Comparison of ENCODE assay signal across 1 cellular context in the genomic region with DNA sequence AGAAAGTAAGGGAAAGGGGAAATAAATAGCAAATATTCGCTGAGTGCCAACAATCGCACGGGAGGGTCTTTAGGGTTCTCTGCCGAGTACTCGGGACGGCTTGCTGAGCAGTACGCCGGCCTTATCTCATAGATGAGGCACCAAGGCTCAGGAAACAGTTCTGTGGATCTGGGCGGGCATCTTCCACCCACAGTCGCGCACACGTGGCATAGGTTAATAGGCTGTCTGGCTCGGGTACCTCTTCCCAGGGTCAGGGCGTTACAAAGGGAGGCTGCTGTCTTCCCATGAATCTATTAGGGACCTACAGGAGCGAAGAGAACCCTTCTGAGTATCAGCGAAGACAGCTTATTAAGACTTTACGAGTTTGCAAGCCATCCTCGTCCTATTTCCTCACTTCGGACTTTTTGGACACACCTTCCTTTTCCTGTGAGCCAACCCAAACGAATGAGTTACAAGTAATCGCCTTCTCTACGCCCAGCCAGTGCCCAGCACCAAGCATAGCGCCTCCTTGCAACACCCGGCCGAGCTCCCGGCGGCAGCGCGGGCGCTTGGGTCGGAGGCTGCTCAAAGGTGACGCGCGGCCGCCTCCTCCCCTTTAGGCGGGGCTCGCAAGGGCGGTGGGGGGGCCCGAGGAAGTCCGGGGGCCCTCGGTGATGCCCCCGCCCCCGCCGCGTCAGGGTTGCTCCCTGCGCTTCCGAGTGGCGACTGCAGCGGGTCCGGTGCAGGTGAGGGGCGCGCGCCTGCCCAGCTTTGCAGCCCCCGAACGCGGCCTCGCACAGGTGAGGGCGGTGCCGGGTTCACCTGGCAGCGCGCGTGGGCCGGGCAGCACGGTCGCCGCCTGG.
TF ChIP-seq lines count a peak whose summit lies in the region.

A gene with protein sequence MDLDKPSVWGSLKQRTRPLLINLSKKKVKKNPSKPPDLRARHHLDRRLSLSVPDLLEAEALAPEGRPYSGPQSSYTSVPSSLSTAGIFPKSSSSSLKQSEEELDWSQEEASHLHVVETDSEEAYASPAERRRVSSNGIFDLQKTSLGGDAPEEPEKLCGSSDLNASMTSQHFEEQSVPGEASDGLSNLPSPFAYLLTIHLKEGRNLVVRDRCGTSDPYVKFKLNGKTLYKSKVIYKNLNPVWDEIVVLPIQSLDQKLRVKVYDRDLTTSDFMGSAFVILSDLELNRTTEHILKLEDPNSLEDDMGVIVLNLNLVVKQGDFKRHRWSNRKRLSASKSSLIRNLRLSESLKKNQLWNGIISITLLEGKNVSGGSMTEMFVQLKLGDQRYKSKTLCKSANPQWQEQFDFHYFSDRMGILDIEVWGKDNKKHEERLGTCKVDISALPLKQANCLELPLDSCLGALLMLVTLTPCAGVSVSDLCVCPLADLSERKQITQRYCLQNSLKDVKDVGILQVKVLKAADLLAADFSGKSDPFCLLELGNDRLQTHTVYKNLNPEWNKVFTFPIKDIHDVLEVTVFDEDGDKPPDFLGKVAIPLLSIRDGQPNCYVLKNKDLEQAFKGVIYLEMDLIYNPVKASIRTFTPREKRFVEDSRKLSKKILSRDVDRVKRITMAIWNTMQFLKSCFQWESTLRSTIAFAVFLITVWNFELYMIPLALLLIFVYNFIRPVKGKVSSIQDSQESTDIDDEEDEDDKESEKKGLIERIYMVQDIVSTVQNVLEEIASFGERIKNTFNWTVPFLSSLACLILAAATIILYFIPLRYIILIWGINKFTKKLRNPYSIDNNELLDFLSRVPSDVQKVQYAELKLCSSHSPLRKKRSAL (plus strand): TSS at position 676 of the 842 bp plus-strand sequence. CDS start 66,705 bp downstream, outside the sequence.

TF ChIP-seq in HCT116, 20 proteins besides CTCF, POLR2A, EP300 and RAD21 (continued from another document):
- TF ChIP-seq, protein P1, sequence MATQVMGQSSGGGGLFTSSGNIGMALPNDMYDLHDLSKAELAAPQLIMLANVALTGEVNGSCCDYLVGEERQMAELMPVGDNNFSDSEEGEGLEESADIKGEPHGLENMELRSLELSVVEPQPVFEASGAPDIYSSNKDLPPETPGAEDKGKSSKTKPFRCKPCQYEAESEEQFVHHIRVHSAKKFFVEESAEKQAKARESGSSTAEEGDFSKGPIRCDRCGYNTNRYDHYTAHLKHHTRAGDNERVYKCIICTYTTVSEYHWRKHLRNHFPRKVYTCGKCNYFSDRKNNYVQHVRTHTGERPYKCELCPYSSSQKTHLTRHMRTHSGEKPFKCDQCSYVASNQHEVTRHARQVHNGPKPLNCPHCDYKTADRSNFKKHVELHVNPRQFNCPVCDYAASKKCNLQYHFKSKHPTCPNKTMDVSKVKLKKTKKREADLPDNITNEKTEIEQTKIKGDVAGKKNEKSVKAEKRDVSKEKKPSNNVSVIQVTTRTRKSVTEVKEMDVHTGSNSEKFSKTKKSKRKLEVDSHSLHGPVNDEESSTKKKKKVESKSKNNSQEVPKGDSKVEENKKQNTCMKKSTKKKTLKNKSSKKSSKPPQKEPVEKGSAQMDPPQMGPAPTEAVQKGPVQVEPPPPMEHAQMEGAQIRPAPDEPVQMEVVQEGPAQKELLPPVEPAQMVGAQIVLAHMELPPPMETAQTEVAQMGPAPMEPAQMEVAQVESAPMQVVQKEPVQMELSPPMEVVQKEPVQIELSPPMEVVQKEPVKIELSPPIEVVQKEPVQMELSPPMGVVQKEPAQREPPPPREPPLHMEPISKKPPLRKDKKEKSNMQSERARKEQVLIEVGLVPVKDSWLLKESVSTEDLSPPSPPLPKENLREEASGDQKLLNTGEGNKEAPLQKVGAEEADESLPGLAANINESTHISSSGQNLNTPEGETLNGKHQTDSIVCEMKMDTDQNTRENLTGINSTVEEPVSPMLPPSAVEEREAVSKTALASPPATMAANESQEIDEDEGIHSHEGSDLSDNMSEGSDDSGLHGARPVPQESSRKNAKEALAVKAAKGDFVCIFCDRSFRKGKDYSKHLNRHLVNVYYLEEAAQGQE (IDR thresholded peaks at IDR 0.05; ENCODE audit: low read depth): no peak
- TF ChIP-seq, protein P2, sequence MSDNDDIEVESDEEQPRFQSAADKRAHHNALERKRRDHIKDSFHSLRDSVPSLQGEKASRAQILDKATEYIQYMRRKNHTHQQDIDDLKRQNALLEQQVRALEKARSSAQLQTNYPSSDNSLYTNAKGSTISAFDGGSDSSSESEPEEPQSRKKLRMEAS (IDR thresholded peaks at IDR 0.05): peak; percentile 68; the same call in 1 of the 2 replicates
- TF ChIP-seq EZH2 (IDR thresholded peaks at IDR 0.05): no peak
- TF ChIP-seq SIN3A (IDR thresholded peaks at IDR 0.05; ENCODE audit: low read depth): peak; percentile 80
- no peak for TF ChIP-seq JUND (IDR thresholded peaks at IDR 0.05)
- TF ChIP-seq, protein P3, sequence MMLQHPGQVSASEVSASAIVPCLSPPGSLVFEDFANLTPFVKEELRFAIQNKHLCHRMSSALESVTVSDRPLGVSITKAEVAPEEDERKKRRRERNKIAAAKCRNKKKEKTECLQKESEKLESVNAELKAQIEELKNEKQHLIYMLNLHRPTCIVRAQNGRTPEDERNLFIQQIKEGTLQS (IDR thresholded peaks at IDR 0.05): no peak
- TF ChIP-seq, protein P4, sequence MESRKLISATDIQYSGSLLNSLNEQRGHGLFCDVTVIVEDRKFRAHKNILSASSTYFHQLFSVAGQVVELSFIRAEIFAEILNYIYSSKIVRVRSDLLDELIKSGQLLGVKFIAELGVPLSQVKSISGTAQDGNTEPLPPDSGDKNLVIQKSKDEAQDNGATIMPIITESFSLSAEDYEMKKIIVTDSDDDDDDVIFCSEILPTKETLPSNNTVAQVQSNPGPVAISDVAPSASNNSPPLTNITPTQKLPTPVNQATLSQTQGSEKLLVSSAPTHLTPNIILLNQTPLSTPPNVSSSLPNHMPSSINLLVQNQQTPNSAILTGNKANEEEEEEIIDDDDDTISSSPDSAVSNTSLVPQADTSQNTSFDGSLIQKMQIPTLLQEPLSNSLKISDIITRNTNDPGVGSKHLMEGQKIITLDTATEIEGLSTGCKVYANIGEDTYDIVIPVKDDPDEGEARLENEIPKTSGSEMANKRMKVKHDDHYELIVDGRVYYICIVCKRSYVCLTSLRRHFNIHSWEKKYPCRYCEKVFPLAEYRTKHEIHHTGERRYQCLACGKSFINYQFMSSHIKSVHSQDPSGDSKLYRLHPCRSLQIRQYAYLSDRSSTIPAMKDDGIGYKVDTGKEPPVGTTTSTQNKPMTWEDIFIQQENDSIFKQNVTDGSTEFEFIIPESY (IDR thresholded peaks at IDR 0.05; ENCODE audit: extremely low read depth, insufficient replicate concordance, low read length): peak; percentile 23
- TF ChIP-seq SP1 (IDR thresholded peaks at IDR 0.05; ENCODE audit: low read depth): peak; percentile 64; the same call in 1 of the 2 replicates
- peak; percentile 10 for TF ChIP-seq TCF7L2 (IDR thresholded peaks at IDR 0.05; ENCODE audit: borderline replicate concordance, extremely low read depth, insufficient read depth, insufficient read length)
- no peak for TF ChIP-seq YY1 (IDR thresholded peaks at IDR 0.05; ENCODE audit: extremely low read depth, insufficient replicate concordance, low read depth, low read length)
- TF ChIP-seq ZNF274 (IDR thresholded peaks at IDR 0.05; ENCODE audit: low read depth, low read length): no peak
- TF ChIP-seq CBX3 (IDR thresholded peaks at IDR 0.05; ENCODE audit: low read depth): peak; percentile 90
- no peak for TF ChIP-seq EZH2phosphoT487 (IDR thresholded peaks at IDR 0.05; ENCODE audit: borderline replicate concordance)
- 0 out of 2 replicates have a peak, but pooled peaks have one; percentile 13 for TF ChIP-seq FOSL1 (IDR thresholded peaks at IDR 0.05; ENCODE audit: low read depth)
- peak; percentile 81 for TF ChIP-seq EGR1 (IDR thresholded peaks at IDR 0.05; ENCODE audit: low read depth)
- TF ChIP-seq ZFX (IDR thresholded peaks at IDR 0.05): no peak
